In genomic region chr7:25860206-25860881, GRCh38 we compare ENCODE assay signal across 10 cellular contexts.
DNase-seq lines count a peak whose midpoint lies in the region; ATAC-seq, FAIRE-seq and TF ChIP-seq lines count a peak whose summit lies in the region.
"Had no signal": no experiment of that assay in that cellular context is flagged by ENCODE, and none has a peak within 500 bp of the region (broad histone marks: within the 10 kb centered on the region; RNA-seq: fewer than 3 reads in every experiment).

No MANE protein-coding gene starts in this region.

- H3K9ac ChIP-seq in astrocyte (ENCODE audit: low read length) = no peak overlapping the region
- H3K9ac ChIP-seq in neural cell (ENCODE audit: low read length) = no peak overlapping the region

- TF ChIP-seq POLR2A in lower leg skin (IDR thresholded peaks at IDR 0.05) = no peak

- H2AFZ ChIP-seq in astrocyte (ENCODE audit: low read depth, low read length) (no peak overlapping the region), neural cell (ENCODE audit: low read depth, low read length) (no peak overlapping the region)

- H3K27me3 ChIP-seq in astrocyte (ENCODE audit: insufficient read depth, low read length) (peaks cover 76% of the 10 kb centered on the region), neural cell (ENCODE audit: insufficient read depth, low read depth, low read length) (peaks cover 96% of the 10 kb centered on the region), BE2C (peaks cover 68% of the 10 kb centered on the region)

- H3K4me3 Mint-ChIP-seq in astrocyte (ENCODE audit: unreplicated experiment) = peak overlapping the region; percentile 64

- H3K27ac ChIP-seq in astrocyte (ENCODE audit: low read depth, low read length) (no peak overlapping the region), neural cell (ENCODE audit: low read length) (no peak overlapping the region)

- H3K79me2 ChIP-seq in astrocyte (ENCODE audit: insufficient read depth, low read length) (no peaks in the 10 kb centered on the region), neural cell (replicated peaks; ENCODE audit: insufficient read depth, low read length) (no peaks in the 10 kb centered on the region)

- no peak overlapping the region for H3K27ac Mint-ChIP-seq in astrocyte (ENCODE audit: unreplicated experiment)

- H3K9me2 ChIP-seq in neural cell (ENCODE audit: insufficient read depth, low read length) = no peaks in the 10 kb centered on the region

- H3K4me3 ChIP-seq in astrocyte (ENCODE audit: insufficient read depth, low read depth, low read length) = no peak overlapping the region
- H3K4me3 ChIP-seq in neural cell (ENCODE audit: low read length) = no peak overlapping the region
- H3K4me3 ChIP-seq in BE2C (ENCODE audit: low read depth, low read length) = no peak overlapping the region
- H3K4me3 ChIP-seq in lower leg skin (ENCODE audit: low read depth, poor library complexity, severe bottlenecking) = no peak overlapping the region

- H3K27me3 Mint-ChIP-seq in astrocyte (ENCODE audit: low read depth, unreplicated experiment) = peaks cover 43% of the 10 kb centered on the region

- H3K9me3 ChIP-seq in astrocyte (ENCODE audit: insufficient read depth, low read depth, low read length) (no peaks in the 10 kb centered on the region), neural cell (ENCODE audit: low read length) (no peaks in the 10 kb centered on the region), BE2C (no peaks in the 10 kb centered on the region)

- 51 to 59% methylated on average over 30 of the region's 30 CpGs for WGBS in lower leg skin, 2 donors

- no peak for TF ChIP-seq RAD21 in neural cell (conservative IDR thresholded peaks at IDR 0.05)

- H3K4me1 ChIP-seq in astrocyte (ENCODE audit: insufficient read depth, low read length) = peaks cover 9% of the 10 kb centered on the region
- peaks cover 4% of the 10 kb centered on the region for H3K4me1 ChIP-seq in BE2C

- no peak for ATAC-seq in HG03439 (IDR thresholded peaks at IDR 0.05; ENCODE audit: unreplicated experiment)

- H3K36me3 ChIP-seq in astrocyte (ENCODE audit: insufficient read depth, low read length) (no peaks in the 10 kb centered on the region), neural cell (ENCODE audit: insufficient read depth, low read length) (no peaks in the 10 kb centered on the region), BE2C (no peaks in the 10 kb centered on the region)

- H3K36me3 Mint-ChIP-seq in astrocyte (ENCODE audit: low read depth, unreplicated experiment) = peaks cover 3% of the 10 kb centered on the region

- H3F3A ChIP-seq in neural cell (ENCODE audit: insufficient read depth, low read length, poor library complexity, severe bottlenecking) = peaks cover 4% of the 10 kb centered on the region

- H3K9me3 Mint-ChIP-seq in astrocyte (ENCODE audit: unreplicated experiment) = peaks cover 13% of the 10 kb centered on the region

- TF ChIP-seq CTCF in astrocyte (IDR thresholded peaks at IDR 0.05; ENCODE audit: insufficient read depth, low read depth, low read length) (no peak), neural cell (IDR thresholded peaks at IDR 0.05; ENCODE audit: poor library complexity, severe bottlenecking) (no peak), BE2C (IDR thresholded peaks at IDR 0.05; ENCODE audit: low read depth, low read length) (no peak), lower leg skin (IDR thresholded peaks at IDR 0.05) (no peak)

- H4K20me1 ChIP-seq in astrocyte (ENCODE audit: insufficient read depth, low read length) = no peaks in the 10 kb centered on the region
- H4K20me1 ChIP-seq in neural cell (ENCODE audit: insufficient read depth) = no peaks in the 10 kb centered on the region

- intact Hi-C loops in lower leg skin (cut with DNase I; ENCODE audit: low total_unique reads) = no loop called here

- TF ChIP-seq EP300 in neural cell (conservative IDR thresholded peaks at IDR 0.05; ENCODE audit: poor library complexity, severe bottlenecking) = no peak

- no peak for FAIRE-seq in astrocyte (lab: Jason Lieb, UNC)

- H3K4me2 ChIP-seq in astrocyte (ENCODE audit: low read length) (peak overlapping the region; percentile 24), neural cell (ENCODE audit: low read length) (no peak overlapping the region)

- peaks cover 4% of the 10 kb centered on the region for H3K4me1 Mint-ChIP-seq in astrocyte (ENCODE audit: low read depth, unreplicated experiment)

- DNase-seq in activated CD4-positive, alpha-beta T cell treated with anti-CD3 and anti-CD28 coated beads for 48 hours = peak; percentile 10
- no peak for DNase-seq in activated CD4-positive, alpha-beta T cell treated with anti-CD3 and anti-CD28 coated beads, Interleukin-2, amount 50 U/mL, for 1 hour
- DNase-seq in LoVo (ENCODE audit: low spot score) (peak; percentile 59), astrocyte (ENCODE audit: low read depth) (no peak), BE2C (no peak), lower leg skin (ENCODE audit: low spot score in 2 of 2) (no peak)
- DNase-seq: activated naive CD4-positive, alpha-beta T cell; T-helper 9 cell had no signal

TF ChIP-seq in neural cell, 6 proteins besides CTCF, POLR2A, EP300 and RAD21:
- TF ChIP-seq MXI1 (conservative IDR thresholded peaks at IDR 0.05; ENCODE audit: poor library complexity, severe bottlenecking) = no peak
- TF ChIP-seq, protein P1, sequence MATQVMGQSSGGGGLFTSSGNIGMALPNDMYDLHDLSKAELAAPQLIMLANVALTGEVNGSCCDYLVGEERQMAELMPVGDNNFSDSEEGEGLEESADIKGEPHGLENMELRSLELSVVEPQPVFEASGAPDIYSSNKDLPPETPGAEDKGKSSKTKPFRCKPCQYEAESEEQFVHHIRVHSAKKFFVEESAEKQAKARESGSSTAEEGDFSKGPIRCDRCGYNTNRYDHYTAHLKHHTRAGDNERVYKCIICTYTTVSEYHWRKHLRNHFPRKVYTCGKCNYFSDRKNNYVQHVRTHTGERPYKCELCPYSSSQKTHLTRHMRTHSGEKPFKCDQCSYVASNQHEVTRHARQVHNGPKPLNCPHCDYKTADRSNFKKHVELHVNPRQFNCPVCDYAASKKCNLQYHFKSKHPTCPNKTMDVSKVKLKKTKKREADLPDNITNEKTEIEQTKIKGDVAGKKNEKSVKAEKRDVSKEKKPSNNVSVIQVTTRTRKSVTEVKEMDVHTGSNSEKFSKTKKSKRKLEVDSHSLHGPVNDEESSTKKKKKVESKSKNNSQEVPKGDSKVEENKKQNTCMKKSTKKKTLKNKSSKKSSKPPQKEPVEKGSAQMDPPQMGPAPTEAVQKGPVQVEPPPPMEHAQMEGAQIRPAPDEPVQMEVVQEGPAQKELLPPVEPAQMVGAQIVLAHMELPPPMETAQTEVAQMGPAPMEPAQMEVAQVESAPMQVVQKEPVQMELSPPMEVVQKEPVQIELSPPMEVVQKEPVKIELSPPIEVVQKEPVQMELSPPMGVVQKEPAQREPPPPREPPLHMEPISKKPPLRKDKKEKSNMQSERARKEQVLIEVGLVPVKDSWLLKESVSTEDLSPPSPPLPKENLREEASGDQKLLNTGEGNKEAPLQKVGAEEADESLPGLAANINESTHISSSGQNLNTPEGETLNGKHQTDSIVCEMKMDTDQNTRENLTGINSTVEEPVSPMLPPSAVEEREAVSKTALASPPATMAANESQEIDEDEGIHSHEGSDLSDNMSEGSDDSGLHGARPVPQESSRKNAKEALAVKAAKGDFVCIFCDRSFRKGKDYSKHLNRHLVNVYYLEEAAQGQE (IDR thresholded peaks at IDR 0.05; ENCODE audit: borderline replicate concordance) = no peak
- peak; percentile 75 for TF ChIP-seq EZH2 (IDR thresholded peaks at IDR 0.05; ENCODE audit: borderline replicate concordance, insufficient read depth, low read length, poor library complexity, severe bottlenecking)
- TF ChIP-seq SMC3 (conservative IDR thresholded peaks at IDR 0.05; ENCODE audit: poor library complexity) = no peak
- peak; percentile 55 for TF ChIP-seq POLR2AphosphoS5 (IDR thresholded peaks at IDR 0.05)
- no peak for TF ChIP-seq TAF1 (IDR thresholded peaks at IDR 0.05; ENCODE audit: low read depth)

Comparison
In these comparisons a context has a peak if more than half of its experiments do, and no peak if none do; other contexts are left out.
1. DNase-seq: peak in activated CD4-positive, alpha-beta T cell treated with anti-CD3 and anti-CD28 coated beads for 48 hours (single experiment) and LoVo (single experiment); none in activated CD4-positive, alpha-beta T cell treated with anti-CD3 and anti-CD28 coated beads, Interleukin-2, amount 50 U/mL, for 1 hour (single experiment), astrocyte (single experiment), BE2C (single experiment) and lower leg skin (0 of 2).